In genomic region chr17:42937712-42938596, GRCh38 we compare ENCODE assay signal across 8 cellular contexts. TPM values are rescaled to one million over a fixed set of nuclear protein-coding genes. Genes with fewer than 3 reads are reported as not detected.
DNase-seq lines count a peak whose midpoint lies in the region; ATAC-seq, FAIRE-seq and TF ChIP-seq lines count a peak whose summit lies in the region.

No MANE protein-coding gene starts in this region.

- TF ChIP-seq CTCF in foreskin keratinocyte (conservative IDR thresholded peaks at IDR 0.05) = peak; percentile 80
- TF ChIP-seq CTCF in ovary (IDR thresholded peaks at IDR 0.05) = peak; percentile 23 to 60 (median 42)

- H3K27ac ChIP-seq in foreskin keratinocyte (no peak overlapping the region), ovary (no peak overlapping the region)

- ATAC-seq in foreskin keratinocyte (no peak), HG03342 (IDR thresholded peaks at IDR 0.05; ENCODE audit: unreplicated experiment) (no peak)

- H3K27me3 ChIP-seq in foreskin keratinocyte (peaks cover 13% of the 10 kb centered on the region), ovary (no peaks in the 10 kb centered on the region)

- intact Hi-C loops in ovary (cut with DNase I) = loop anchor here in 3 of 4 donors (5.0 kb wide), 2 partner anchors 91 to 96 kb away; partner anchors contain the start of gene AOC2 (in 1 of the 3)

- H3K4me3 Mint-ChIP-seq in activated CD4-positive, alpha-beta memory T cell treated with anti-CD3 and anti-CD28 coated beads, Interleukin-2, amount 10 ng/mL, durations not matched to agents 7 days and 5 days = no peak overlapping the region

- WGBS in ovary, 3 donors = 13 to 16% (median 16%) methylated on average over 9 of the region's 9 CpGs

- peak; percentile 49 for FAIRE-seq in GM18507 (lab: Jason Lieb, UNC)

- TF ChIP-seq EP300 in ovary (IDR thresholded peaks at IDR 0.05) = no peak

- POLR2A ChIA-PET in activated CD4-positive, alpha-beta memory T cell treated with anti-CD3 and anti-CD28 coated beads, Interleukin-2, amount 10 ng/mL, durations not matched to agents 7 days and 5 days (lab: Charles Lee) = interaction anchor here (0.6 kb wide), 1 partner anchor 117 kb away, joined by 4 read pairs; no protein-coding TSS in a partner anchor

- DNase-seq in AML-193 (lab: John Stamatoyannopoulos, UW) = peak; percentile 56 to 63
- DNase-seq in GM18507 (ENCODE audit: extremely low spot score, insufficient read length, low read depth) = no peak
- DNase-seq in NCI-H345 treated with DMSO at 0.1 percent for 48 hours (lab: John Stamatoyannopoulos, UW; ENCODE audit: unreplicated experiment) = peak; percentile 11
- DNase-seq in activated CD4-positive, alpha-beta memory T cell treated with anti-CD3 and anti-CD28 coated beads, Interleukin-2, amount 10 ng/mL, durations not matched to agents 7 days and 5 days = peak; percentile 20
- peak in 1 of 2 donors; percentile 7 for DNase-seq in foreskin keratinocyte
- peak; percentile 22 to 57 (median 48) for DNase-seq in ovary
- DNase-seq in NCI-H128 (lab: John Stamatoyannopoulos, UW; ENCODE audit: unreplicated experiment) = no peak

- no peaks in the 10 kb centered on the region for H3K36me3 Mint-ChIP-seq in activated CD4-positive, alpha-beta memory T cell treated with anti-CD3 and anti-CD28 coated beads, Interleukin-2, amount 10 ng/mL, durations not matched to agents 7 days and 5 days (ENCODE audit: low read depth)

- no peaks in the 10 kb centered on the region for H3K36me3 ChIP-seq in ovary

- H3K4me1 ChIP-seq in foreskin keratinocyte = no peaks in the 10 kb centered on the region
- H3K4me1 ChIP-seq in ovary (ENCODE audit: insufficient read depth) = no peaks in the 10 kb centered on the region

- CTCF ChIA-PET in activated CD4-positive, alpha-beta memory T cell treated with anti-CD3 and anti-CD28 coated beads, Interleukin-2, amount 10 ng/mL, durations not matched to agents 7 days and 5 days (lab: Charles Lee) = interaction anchor here (0.8 to 1.2 kb wide), 4 partner anchors 9 to 118 kb away, joined by 3 to 4 read pairs (median 4); partner anchors contain the start of gene BECN1

- H3K4me1 Mint-ChIP-seq in activated CD4-positive, alpha-beta memory T cell treated with anti-CD3 and anti-CD28 coated beads, Interleukin-2, amount 10 ng/mL, durations not matched to agents 7 days and 5 days = no peaks in the 10 kb centered on the region

- H3K9me3 ChIP-seq in ovary = no peaks in the 10 kb centered on the region

- no peaks in the 10 kb centered on the region for H3K9me3 Mint-ChIP-seq in activated CD4-positive, alpha-beta memory T cell treated with anti-CD3 and anti-CD28 coated beads, Interleukin-2, amount 10 ng/mL, durations not matched to agents 7 days and 5 days

- no peak overlapping the region for H3K27ac Mint-ChIP-seq in activated CD4-positive, alpha-beta memory T cell treated with anti-CD3 and anti-CD28 coated beads, Interleukin-2, amount 10 ng/mL, durations not matched to agents 7 days and 5 days

- H3K4me3 ChIP-seq in ovary = no peak overlapping the region

- H3K27me3 Mint-ChIP-seq in activated CD4-positive, alpha-beta memory T cell treated with anti-CD3 and anti-CD28 coated beads, Interleukin-2, amount 10 ng/mL, durations not matched to agents 7 days and 5 days = peaks cover 19% of the 10 kb centered on the region

- TF ChIP-seq POLR2A in ovary (IDR thresholded peaks at IDR 0.05) = no peak

RNA-seq across cellular contexts. Expression of gene AARSD1, which starts 26.3 kb away (rescaled TPM):
- 10 to 100 TPM; 27.9 to 28.5 TPM for total RNA-seq in activated CD4-positive, alpha-beta memory T cell treated with anti-CD3 and anti-CD28 coated beads, Interleukin-2, amount 10 ng/mL, durations not matched to agents 7 days and 5 days
- total RNA-seq in foreskin keratinocyte (35.1 and 37.7 TPM in 2 replicates), ovary (10 to 100 TPM; 17.8 to 51.4 (median 40.6) TPM)
- polyA plus RNA-seq in foreskin keratinocyte (50.8 and 53.9 TPM in 2 replicates), ovary (10 to 100 TPM; 49.7 to 50.1 TPM)

RNA-seq across cellular contexts. Expression of gene G6PC1, which starts 37.4 kb away (rescaled TPM):
- total RNA-seq in activated CD4-positive, alpha-beta memory T cell treated with anti-CD3 and anti-CD28 coated beads, Interleukin-2, amount 10 ng/mL, durations not matched to agents 7 days and 5 days = not detected
- not detected in 2 replicates for total RNA-seq in foreskin keratinocyte
- not detected in 2 replicates for polyA plus RNA-seq in foreskin keratinocyte
- 1 to 10 TPM in 1 of 7 donors, under 1 TPM in 1, not detected in 5; 0.69 to 1.7 TPM for total RNA-seq in ovary
- polyA plus RNA-seq in ovary = not detected

RNA-seq across cellular contexts. Expression of gene PTGES3L, which starts 41.9 kb away (rescaled TPM):
- under 1 TPM; 0.40 to 0.65 TPM for total RNA-seq in activated CD4-positive, alpha-beta memory T cell treated with anti-CD3 and anti-CD28 coated beads, Interleukin-2, amount 10 ng/mL, durations not matched to agents 7 days and 5 days
- total RNA-seq in foreskin keratinocyte = 0.14 and 0.17 TPM in 2 replicates
- 0.13 and 0.15 TPM in 2 replicates for polyA plus RNA-seq in foreskin keratinocyte
- total RNA-seq in ovary = 1 to 10 TPM in 1 of 7 donors, under 1 TPM in 5, not detected in 1; 0.45 to 2.6 (median 0.66) TPM
- 1 to 10 TPM in 1 of 2 donors, under 1 TPM in 1; 0.56 to 2.1 TPM for polyA plus RNA-seq in ovary

RNA-seq across cellular contexts. Expression of gene RUNDC1, which starts 42.4 kb away (rescaled TPM):
- total RNA-seq in activated CD4-positive, alpha-beta memory T cell treated with anti-CD3 and anti-CD28 coated beads, Interleukin-2, amount 10 ng/mL, durations not matched to agents 7 days and 5 days = 10 to 100 TPM; 17.1 to 17.3 TPM
- 9.7 and 10.5 TPM in 2 replicates for total RNA-seq in foreskin keratinocyte
- 6.1 and 6.6 TPM in 2 replicates for polyA plus RNA-seq in foreskin keratinocyte
- total RNA-seq in ovary = 10 to 100 TPM in 5 of 7 donors, 1 to 10 TPM in 2; 8.2 to 19.4 (median 13.3) TPM
- polyA plus RNA-seq in ovary = 10 to 100 TPM in 1 of 2 donors, 1 to 10 TPM in 1; 6.1 to 12.1 TPM

Comparison
In these comparisons a context has a peak if more than half of its experiments do, and no peak if none do; other contexts are left out.
1. DNase-seq: peak in AML-193 (2 of 2), NCI-H345 treated with DMSO at 0.1 percent for 48 hours (single experiment), activated CD4-positive, alpha-beta memory T cell treated with anti-CD3 and anti-CD28 coated beads, Interleukin-2, amount 10 ng/mL, durations not matched to agents 7 days and 5 days (single experiment) and ovary (5 of 5); none in GM18507 (single experiment) and NCI-H128 (single experiment).